In genomic region chr6:3791526-3792212, GRCh38 we compare ENCODE assay signal across 2 cellular contexts.
TF ChIP-seq lines count a peak whose summit lies in the region.

No MANE protein-coding gene starts in this region.

TF ChIP-seq in GM23338, 12 proteins besides CTCF, POLR2A, EP300 and RAD21:
- no peak for TF ChIP-seq EZH2phosphoT487 (IDR thresholded peaks at IDR 0.05; ENCODE audit: unreplicated experiment)
- no peak for TF ChIP-seq POLR2AphosphoS5 (IDR thresholded peaks at IDR 0.05; ENCODE audit: low read depth)
- TF ChIP-seq JUNB (IDR thresholded peaks at IDR 0.05; ENCODE audit: unreplicated experiment): no peak
- TF ChIP-seq ZNF462 (CRISPR knock-in tag; IDR thresholded peaks at IDR 0.05): no peak
- no peak for TF ChIP-seq STAT1 (IDR thresholded peaks at IDR 0.05; ENCODE audit: unreplicated experiment)
- no peak for TF ChIP-seq ZNF114 (CRISPR knock-in tag; IDR thresholded peaks at IDR 0.05)
- TF ChIP-seq NANOG (IDR thresholded peaks at IDR 0.05; ENCODE audit: borderline replicate concordance): no peak
- no peak for TF ChIP-seq ZNF331 (CRISPR knock-in tag; IDR thresholded peaks at IDR 0.05; ENCODE audit: low read depth)
- TF ChIP-seq REST (IDR thresholded peaks at IDR 0.05; ENCODE audit: unreplicated experiment): no peak

TF ChIP-seq in GM12878, 131 proteins besides CTCF, POLR2A, EP300 and RAD21 (continues in another document):
- no peak for TF ChIP-seq NR2C1 (IDR thresholded peaks at IDR 0.05)
- TF ChIP-seq NRF1 (conservative IDR thresholded peaks at IDR 0.05; ENCODE audit: low read depth, low read length): no peak
- TF ChIP-seq BCLAF1 (IDR thresholded peaks at IDR 0.05): no peak
- no peak for TF ChIP-seq MTA3 (IDR thresholded peaks at IDR 0.05; ENCODE audit: borderline replicate concordance, low read length)
- no peak for TF ChIP-seq PBX3 (IDR thresholded peaks at IDR 0.05; ENCODE audit: insufficient replicate concordance, low read depth, low read length)
- TF ChIP-seq CREM (IDR thresholded peaks at IDR 0.05; ENCODE audit: low read depth): no peak
- TF ChIP-seq JUNB (IDR thresholded peaks at IDR 0.05): no peak
- no peak for TF ChIP-seq MXI1 (IDR thresholded peaks at IDR 0.05; ENCODE audit: low read depth, low read length)
- TF ChIP-seq IKZF1 (conservative IDR thresholded peaks at IDR 0.05): peak; percentile 50
- TF ChIP-seq POLR2AphosphoS5 (IDR thresholded peaks at IDR 0.05; ENCODE audit: low read length): no peak
- TF ChIP-seq CHD2 (IDR thresholded peaks at IDR 0.05; ENCODE audit: borderline replicate concordance, low read depth, low read length): no peak
- no peak for TF ChIP-seq RELB (IDR thresholded peaks at IDR 0.05; ENCODE audit: low read depth)
- TF ChIP-seq SMARCA5 (IDR thresholded peaks at IDR 0.05): no peak
- TF ChIP-seq NKRF (conservative IDR thresholded peaks at IDR 0.05): no peak
- no peak for TF ChIP-seq CBX3 (IDR thresholded peaks at IDR 0.05; ENCODE audit: borderline replicate concordance, low read depth)
- no peak for TF ChIP-seq NFXL1 (IDR thresholded peaks at IDR 0.05; ENCODE audit: borderline replicate concordance)
- no peak for TF ChIP-seq HDAC6 (IDR thresholded peaks at IDR 0.05; ENCODE audit: unreplicated experiment)
- TF ChIP-seq ATF2 (IDR thresholded peaks at IDR 0.05; ENCODE audit: low read length): peak; percentile 54; the same call in 1 of the 2 replicates
- no peak for TF ChIP-seq USF2 (IDR thresholded peaks at IDR 0.05; ENCODE audit: borderline replicate concordance, low read depth, low read length)
- no peak for TF ChIP-seq SUZ12 (IDR thresholded peaks at IDR 0.05; ENCODE audit: unreplicated experiment)
- no peak for TF ChIP-seq MYB (IDR thresholded peaks at IDR 0.05; ENCODE audit: borderline replicate concordance, low read depth, low read length)
- TF ChIP-seq RB1 (IDR thresholded peaks at IDR 0.05; ENCODE audit: borderline replicate concordance): no peak
- TF ChIP-seq MEF2A (IDR thresholded peaks at IDR 0.05; ENCODE audit: insufficient read depth, low read depth, low read length): no peak
- TF ChIP-seq BCL11A (IDR thresholded peaks at IDR 0.05; ENCODE audit: low read depth, low read length): 0 out of 2 replicates have a peak, but pooled peaks have one; percentile 39
- TF ChIP-seq ATF7 (IDR thresholded peaks at IDR 0.05; ENCODE audit: low read depth): no peak
- no peak for TF ChIP-seq MAX (IDR thresholded peaks at IDR 0.05; ENCODE audit: low read depth, low read length)
- TF ChIP-seq IRF4 (IDR thresholded peaks at IDR 0.05; ENCODE audit: low read depth, low read length): no peak
- TF ChIP-seq SPI1 (IDR thresholded peaks at IDR 0.05; ENCODE audit: borderline replicate concordance, insufficient read depth, low read depth, low read length): peak; percentile 72; the same call in 1 of the 2 replicates
- TF ChIP-seq MTA2 (IDR thresholded peaks at IDR 0.05; ENCODE audit: low read depth): no peak
- no peak for TF ChIP-seq TCF7 (IDR thresholded peaks at IDR 0.05; ENCODE audit: borderline replicate concordance)
- no peak for TF ChIP-seq YY1 (IDR thresholded peaks at IDR 0.05; ENCODE audit: low read depth, low read length)
- no peak for TF ChIP-seq POU2F2 (IDR thresholded peaks at IDR 0.05; ENCODE audit: borderline replicate concordance, low read depth, low read length)
- no peak for TF ChIP-seq RBBP5 (conservative IDR thresholded peaks at IDR 0.05)
- peak; percentile 17 for TF ChIP-seq SP1 (IDR thresholded peaks at IDR 0.05; ENCODE audit: low read depth, low read length)
- TF ChIP-seq CHD4 (IDR thresholded peaks at IDR 0.05): no peak
- no peak for TF ChIP-seq ZBTB4 (CRISPR knock-in tag; IDR thresholded peaks at IDR 0.05)
- no peak for TF ChIP-seq MYC (IDR thresholded peaks at IDR 0.05; ENCODE audit: insufficient read depth, insufficient read length, insufficient replicate concordance, low read length, severe bottlenecking)
- peak in 1 of 2 experiments; percentile 37; a peak in 1 of 4 replicates for TF ChIP-seq IKZF2 (IDR thresholded peaks at IDR 0.05)
- no peak for TF ChIP-seq RCOR1 (conservative IDR thresholded peaks at IDR 0.05; ENCODE audit: low read depth, low read length)
- TF ChIP-seq PAX5 (IDR thresholded peaks at IDR 0.05; ENCODE audit: borderline replicate concordance, low read depth, low read length): peak; percentile 40; the same call in 1 of the 2 replicates
- no peak for TF ChIP-seq TCF3 (IDR thresholded peaks at IDR 0.05; ENCODE audit: borderline replicate concordance, insufficient read depth, low read depth, low read length)
- TF ChIP-seq ATF3 (IDR thresholded peaks at IDR 0.05; ENCODE audit: borderline replicate concordance, extremely low read depth, low read depth, low read length): no peak
- no peak for TF ChIP-seq BMI1 (IDR thresholded peaks at IDR 0.05; ENCODE audit: borderline replicate concordance)
- no peak for TF ChIP-seq ELK1 (IDR thresholded peaks at IDR 0.05; ENCODE audit: low read depth, low read length)
- TF ChIP-seq NFYA (IDR thresholded peaks at IDR 0.05; ENCODE audit: borderline replicate concordance, low read depth, low read length): no peak
- no peak for TF ChIP-seq ZNF622 (IDR thresholded peaks at IDR 0.05)
